In genomic region chr3:27794211-27794610, GRCh38 we compare ENCODE assay signal across 15 cellular contexts.
DNase-seq lines count a peak whose midpoint lies in the region; ATAC-seq and TF ChIP-seq lines count a peak whose summit lies in the region.
"Had no signal": no experiment of that assay in that cellular context is flagged by ENCODE, and none has a peak within 500 bp of the region (broad histone marks: within the 10 kb centered on the region; RNA-seq: fewer than 3 reads in every experiment).

No MANE protein-coding gene starts in this region.

- no peak for ATAC-seq in activated CD4-positive, CD25-positive, alpha-beta regulatory T cell treated with anti-CD3 and anti-CD28 coated beads, Interleukin-2, amount 50 U/mL, for 24 hours
- ATAC-seq: CD8-positive, alpha-beta T cell had no signal

- no peak for TF ChIP-seq CTCF in epithelial cell of esophagus (IDR thresholded peaks at IDR 0.05; ENCODE audit: insufficient read depth, low read depth, low read length, missing control alignments)

- no peak overlapping the region for H3K4me3 ChIP-seq in epithelial cell of esophagus (ENCODE audit: low read length)
- H3K4me3 ChIP-seq: BLaER1 had no signal

- DNase-seq in ELR (ENCODE audit: low read depth) (peak; percentile 3), HT1080 (ENCODE audit: low read depth) (peak; percentile 23), epithelial cell of esophagus (ENCODE audit: low read depth) (peak; percentile 2), A172 (ENCODE audit: low spot score) (no peak)
- DNase-seq in activated T-cell treated with anti-CD3 and anti-CD28 coated beads, Interleukin-2, amount 50 U/mL, for 1 hour, result no peak
- DNase-seq: CD4-positive, CD25-positive, alpha-beta regulatory T cell; CD8-positive, alpha-beta T cell; DMS 273 treated with DMSO at 0.1 percent for 48 hours; DMS79; EL; GF-D8; H7; HCEC 1CT had no signal

Comparison
In these comparisons a context has a peak if more than half of its experiments do, and no peak if none do; other contexts are left out.
1. DNase-seq: peak in ELR (single experiment), HT1080 (single experiment) and epithelial cell of esophagus (single experiment); none in A172 (single experiment) and activated T-cell treated with anti-CD3 and anti-CD28 coated beads, Interleukin-2, amount 50 U/mL, for 1 hour (single experiment).